In genomic region chr6:157891544-157892362, GRCh38 we compare ENCODE assay signal across 16 cellular contexts.
DNase-seq lines count a peak whose midpoint lies in the region; ATAC-seq and TF ChIP-seq lines count a peak whose summit lies in the region.
"Had no signal": no experiment of that assay in that cellular context is flagged by ENCODE, and none has a peak within 500 bp of the region (broad histone marks: within the 10 kb centered on the region; RNA-seq: fewer than 3 reads in every experiment).

No MANE protein-coding gene starts in this region.

- H3K9me3 ChIP-seq in CD4-positive, alpha-beta T cell (ENCODE audit: control insufficient read depth, low read length) = no peaks in the 10 kb centered on the region
- H3K9me3 ChIP-seq: heart right ventricle had no signal

- no peak for ATAC-seq in CD4-positive, alpha-beta T cell (ENCODE audit: poor library complexity)
- ATAC-seq in GM21526 (IDR thresholded peaks at IDR 0.05; ENCODE audit: low FRiP score, unreplicated experiment) (no peak), HG02852 (IDR thresholded peaks at IDR 0.05; ENCODE audit: unreplicated experiment) (no peak)
- ATAC-seq: heart right ventricle, left lobe of liver had no signal

- H3K27me3 Mint-ChIP-seq in CD4-positive, alpha-beta T cell = no peaks in the 10 kb centered on the region
- H3K27me3 Mint-ChIP-seq in IgD-negative memory B cell (no peaks in the 10 kb centered on the region), mesothelial cell of epicardium (ENCODE audit: low read depth) (no peaks in the 10 kb centered on the region)
- H3K27me3 Mint-ChIP-seq in activated naive CD8-positive, alpha-beta T cell treated with anti-CD3 and anti-CD28 coated beads for 36 hours = no peaks in the 10 kb centered on the region

- H3K36me3 Mint-ChIP-seq in CD4-positive, alpha-beta T cell (ENCODE audit: low read depth) = peaks cover 81% of the 10 kb centered on the region
- peaks cover 18% of the 10 kb centered on the region for H3K36me3 Mint-ChIP-seq in IgD-negative memory B cell
- peaks cover 74% of the 10 kb centered on the region for H3K36me3 Mint-ChIP-seq in activated naive CD8-positive, alpha-beta T cell treated with anti-CD3 and anti-CD28 coated beads for 36 hours
- peaks cover 18% of the 10 kb centered on the region for H3K36me3 Mint-ChIP-seq in mesothelial cell of epicardium

- peaks cover 63% of the 10 kb centered on the region for H3K4me1 Mint-ChIP-seq in CD4-positive, alpha-beta T cell (ENCODE audit: low read depth)
- H3K4me1 Mint-ChIP-seq in IgD-negative memory B cell (peaks cover 0 to 12% (median 1%) of the 10 kb centered on the region in 3 donors), mesothelial cell of epicardium (peaks cover 10% of the 10 kb centered on the region)
- H3K4me1 Mint-ChIP-seq in activated naive CD8-positive, alpha-beta T cell treated with anti-CD3 and anti-CD28 coated beads for 36 hours = peaks cover 48% of the 10 kb centered on the region

- no peak overlapping the region for H3K27ac ChIP-seq in CD4-positive, alpha-beta T cell (ENCODE audit: low read depth, low read length)
- H3K27ac ChIP-seq: heart right ventricle had no signal

- intact Hi-C loops in CD4-positive, alpha-beta T cell (cut with DNase I, micrococcal nuclease) = loop anchor here in 1 of 2 experiments (10.0 kb wide), 2 partner anchors 507 to 577 kb away; partner anchors contain the start of gene ZDHHC14

- peak overlapping the region; percentile 36 for H3K4me3 Mint-ChIP-seq in CD4-positive, alpha-beta T cell
- peak overlapping the region in 1 of 4 donors; percentile 37 for H3K4me3 Mint-ChIP-seq in IgD-negative memory B cell
- peak overlapping the region; percentile 53 for H3K4me3 Mint-ChIP-seq in activated naive CD8-positive, alpha-beta T cell treated with anti-CD3 and anti-CD28 coated beads for 36 hours
- no peak overlapping the region for H3K4me3 Mint-ChIP-seq in mesothelial cell of epicardium
- H3K4me3 Mint-ChIP-seq: natural killer cell had no signal

- H3K9me3 Mint-ChIP-seq in CD4-positive, alpha-beta T cell = no peaks in the 10 kb centered on the region
- H3K9me3 Mint-ChIP-seq in IgD-negative memory B cell (no peaks in the 10 kb centered on the region), mesothelial cell of epicardium (no peaks in the 10 kb centered on the region)
- H3K9me3 Mint-ChIP-seq in activated naive CD8-positive, alpha-beta T cell treated with anti-CD3 and anti-CD28 coated beads for 36 hours = peaks cover 5% of the 10 kb centered on the region
- H3K9me3 Mint-ChIP-seq: natural killer cell had no signal

- peak overlapping the region; percentile 79 for H3K27ac Mint-ChIP-seq in CD4-positive, alpha-beta T cell
- H3K27ac Mint-ChIP-seq in IgD-negative memory B cell (peak overlapping the region in 2 of 3 donors; percentile 2 to 93), mesothelial cell of epicardium (peak overlapping the region; percentile 20)
- H3K27ac Mint-ChIP-seq in activated naive CD8-positive, alpha-beta T cell treated with anti-CD3 and anti-CD28 coated beads for 36 hours = peak overlapping the region; percentile 79

- no peaks in the 10 kb centered on the region for H3K27me3 ChIP-seq in CD4-positive, alpha-beta T cell (ENCODE audit: control insufficient read depth, insufficient read depth, low read length)
- H3K27me3 ChIP-seq: heart right ventricle had no signal

- DNase-seq in CD4-positive, alpha-beta T cell = no peak
- DNase-seq in activated naive CD8-positive, alpha-beta T cell treated with anti-CD3 and anti-CD28 coated beads for 36 hours = no peak
- no peak for DNase-seq in mesothelial cell of epicardium (ENCODE audit: low spot score in 2 of 2, unreplicated experiment in 2 of 2)
- no peak for DNase-seq in anterior cingulate cortex (lab: John Stamatoyannopoulos, UW)
- no peak for DNase-seq in T-helper 9 cell
- DNase-seq: activated CD4-positive, CD25-positive, alpha-beta regulatory T cell; activated effector memory CD4-positive, alpha-beta T cell treated with anti-CD3 and anti-CD28 coated beads, Interleukin-2, amount 50 U/mL, for 16 hours; C1 segment of cervical spinal cord; cerebellar nuclear complex; heart right ventricle; natural killer cell; NCI-H1417 had no signal

- TF ChIP-seq CTCF in CD4-positive, alpha-beta T cell (IDR thresholded peaks at IDR 0.05) = no peak
- no peak for TF ChIP-seq CTCF in mesothelial cell of epicardium (IDR thresholded peaks at IDR 0.05; ENCODE audit: unreplicated experiment)

- CTCF ChIA-PET in CD4-positive, alpha-beta T cell (lab: Charles Lee) = interaction anchor here (1.3 to 2.0 kb wide), 4 partner anchors 15 to 135 kb away, joined by 3 to 8 read pairs (median 6); no protein-coding TSS in a partner anchor

- POLR2A ChIA-PET in CD4-positive, alpha-beta T cell (lab: Charles Lee) = interaction anchor here (0.8 to 1.6 kb wide), 5 partner anchors 8 to 132 kb away, joined by 3 to 4 read pairs (median 3); no protein-coding TSS in a partner anchor

Comparison
In these comparisons a context has a peak if more than half of its experiments do, and no peak if none do; other contexts are left out.
1. H3K27ac Mint-ChIP-seq: peak in every context shown above with its lines; median percentile 79 in CD4-positive, alpha-beta T cell; 79 in activated naive CD8-positive, alpha-beta T cell treated with anti-CD3 and anti-CD28 coated beads for 36 hours; 48 in IgD-negative memory B cell; 20 in mesothelial cell of epicardium.